8 cellular contexts compared by ENCODE assay signal in genomic region chr3:196942226-196942914, GRCh38. TPM values are rescaled to one million over a fixed set of nuclear protein-coding genes. Genes with fewer than 3 reads are reported as not detected.
DNase-seq lines count a peak whose midpoint lies in the region; ATAC-seq and TF ChIP-seq lines count a peak whose summit lies in the region.

NCBP2 (minus strand) TSS chr3:196942528; CDS start chr3:196942503, 25 bp downstream.

- peak within 1 kb of the TSS; percentile 96 to 100 for H3K27ac Mint-ChIP-seq in activated naive CD4-positive, alpha-beta T cell treated with anti-CD3 and anti-CD28 coated beads, Interleukin-2, amount 50 U/mL, for 72 hours

- peak; percentile 93 for TF ChIP-seq POLR2A in GM10847 (IDR thresholded peaks at IDR 0.05; ENCODE audit: extremely low read depth, insufficient read length)

- TF ChIP-seq CTCF in osteoblast (IDR thresholded peaks at IDR 0.05; ENCODE audit: extremely low read depth, low read depth, low read length) (peak; percentile 71), thoracic aorta (IDR thresholded peaks at IDR 0.05) (peak; percentile 46)

- H3K27me3 ChIP-seq in osteoblast (ENCODE audit: insufficient read depth, low read length) (no peaks in the 10 kb centered on the region), thoracic aorta (replicated peaks; ENCODE audit: insufficient read depth) (no peaks in the 10 kb centered on the region)

- H3K27ac ChIP-seq in osteoblast (ENCODE audit: low read depth, low read length), result peak within 1 kb of the TSS; percentile 98
- H3K27ac ChIP-seq in thoracic aorta, result peak within 1 kb of the TSS; percentile 78 to 91

- no peaks in the 10 kb centered on the region for H3K9me3 Mint-ChIP-seq in activated naive CD4-positive, alpha-beta T cell treated with anti-CD3 and anti-CD28 coated beads, Interleukin-2, amount 50 U/mL, for 72 hours

- H3K36me3 ChIP-seq in osteoblast (ENCODE audit: insufficient read depth, low read length), result peaks cover 24% of the 10 kb centered on the region
- peaks cover 13% of the 10 kb centered on the region for H3K36me3 ChIP-seq in thoracic aorta

- H2AFZ ChIP-seq in osteoblast (ENCODE audit: low read length), result peak within 1 kb of the TSS; percentile 97

- peak within 1 kb of the TSS; percentile 83 for H3K4me2 ChIP-seq in osteoblast (ENCODE audit: insufficient read depth, low read length)

- H3K4me1 ChIP-seq in osteoblast (ENCODE audit: insufficient read depth, low read length) (peaks cover 17% of the 10 kb centered on the region), thoracic aorta (ENCODE audit: control insufficient read depth in 1 of 2, low read depth in 2 of 2) (peaks cover 14 to 31% of the 10 kb centered on the region in 2 donors)

- H3K4me3 ChIP-seq in osteoblast (ENCODE audit: insufficient read depth, low read length) (peak within 1 kb of the TSS; percentile 99), thoracic aorta (peak within 1 kb of the TSS; percentile 76)

- H4K20me1 ChIP-seq in osteoblast (ENCODE audit: insufficient read depth, low read length), result peaks cover 5% of the 10 kb centered on the region

- H3K79me2 ChIP-seq in osteoblast (ENCODE audit: insufficient read depth, low read length), result peaks cover 58% of the 10 kb centered on the region

- H3K9me3 ChIP-seq in osteoblast (ENCODE audit: low read depth, low read length), result no peaks in the 10 kb centered on the region
- H3K9me3 ChIP-seq in thoracic aorta, result no peaks in the 10 kb centered on the region

- DNase-seq in NCI-H1092 (lab: John Stamatoyannopoulos, UW) (peak; percentile 97), glomerular visceral epithelial cell (ENCODE audit: extremely low spot score) (peak; percentile 97), osteoblast (ENCODE audit: insufficient read length, low spot score, missing footprints) (peak; percentile 98), thoracic aorta (ENCODE audit: low spot score) (peak; percentile 96)
- peak; percentile 99 for DNase-seq in activated naive CD4-positive, alpha-beta T cell treated with anti-CD3 and anti-CD28 coated beads, Interleukin-2, amount 50 U/mL, for 72 hours (ENCODE audit: low spot score in 2 of 2)

- ATAC-seq in HG02610 (IDR thresholded peaks at IDR 0.05; ENCODE audit: unreplicated experiment), result peak; percentile 93
- ATAC-seq in SK-N-SH treated with all-trans-retinoic acid at 6 μM for 48 hours, result peak; percentile 93
- peak; percentile 94 to 95 for ATAC-seq in activated naive CD4-positive, alpha-beta T cell treated with anti-CD3 and anti-CD28 coated beads, Interleukin-2, amount 50 U/mL, for 72 hours
- peak; percentile 91 for ATAC-seq in thoracic aorta (ENCODE audit: insufficient number of reproducible peaks, low FRiP score, low read depth)

- peaks cover 24 to 37% of the 10 kb centered on the region in 2 donors for H3K36me3 Mint-ChIP-seq in activated naive CD4-positive, alpha-beta T cell treated with anti-CD3 and anti-CD28 coated beads, Interleukin-2, amount 50 U/mL, for 72 hours

TF ChIP-seq in SK-N-SH treated with all-trans-retinoic acid at 6 μM for 48 hours, 23 proteins besides CTCF, POLR2A, EP300 and RAD21:
- no peak for TF ChIP-seq TOX (CRISPR knock-in tag; IDR thresholded peaks at IDR 0.05; ENCODE audit: borderline replicate concordance)
- TF ChIP-seq PATZ1 (CRISPR knock-in tag; IDR thresholded peaks at IDR 0.05; ENCODE audit: borderline replicate concordance), result no peak
- TF ChIP-seq ESRRG (CRISPR knock-in tag; IDR thresholded peaks at IDR 0.05), result no peak
- TF ChIP-seq PPARA (CRISPR knock-in tag; IDR thresholded peaks at IDR 0.05; ENCODE audit: borderline replicate concordance), result no peak
- TF ChIP-seq ZC3H10 (CRISPR knock-in tag; IDR thresholded peaks at IDR 0.05), result no peak
- TF ChIP-seq OSR1 (CRISPR knock-in tag; IDR thresholded peaks at IDR 0.05), result no peak
- TF ChIP-seq CSRNP3 (CRISPR knock-in tag; IDR thresholded peaks at IDR 0.05), result no peak
- TF ChIP-seq TSHZ2 (CRISPR knock-in tag; IDR thresholded peaks at IDR 0.05), result no peak
- no peak for TF ChIP-seq TCF4 (CRISPR knock-in tag; IDR thresholded peaks at IDR 0.05; ENCODE audit: borderline replicate concordance)
- TF ChIP-seq ZNF8 (CRISPR knock-in tag; IDR thresholded peaks at IDR 0.05), result no peak
- TF ChIP-seq BACH2 (CRISPR knock-in tag; IDR thresholded peaks at IDR 0.05; ENCODE audit: borderline replicate concordance), result no peak
- TF ChIP-seq CSDC2 (CRISPR knock-in tag; IDR thresholded peaks at IDR 0.05), result no peak
- no peak for TF ChIP-seq GLIS3 (CRISPR knock-in tag; IDR thresholded peaks at IDR 0.05)
- TF ChIP-seq ARNTL (CRISPR knock-in tag; IDR thresholded peaks at IDR 0.05; ENCODE audit: borderline replicate concordance, low read depth), result no peak
- TF ChIP-seq ZFP30 (CRISPR knock-in tag; IDR thresholded peaks at IDR 0.05), result no peak
- TF ChIP-seq ISL1 (CRISPR knock-in tag; IDR thresholded peaks at IDR 0.05), result no peak
- no peak for TF ChIP-seq ZFP3 (CRISPR knock-in tag; IDR thresholded peaks at IDR 0.05)
- TF ChIP-seq RARB (CRISPR knock-in tag; IDR thresholded peaks at IDR 0.05), result no peak

RNA-seq across cellular contexts. Expression of gene NCBP2, which starts in this region (rescaled TPM):
- total RNA-seq in activated naive CD4-positive, alpha-beta T cell treated with anti-CD3 and anti-CD28 coated beads, Interleukin-2, amount 50 U/mL, for 72 hours, result 10 to 100 TPM; 73.8 to 86.4 TPM
- total RNA-seq in osteoblast, result 43.1 and 43.9 TPM in 2 replicates
- 10 to 100 TPM; 26.5 to 44.1 TPM for total RNA-seq in thoracic aorta

Comparison
In these comparisons a context has a peak if more than half of its experiments do, and no peak if none do; other contexts are left out.
1. Peak in every context shown above with its lines: DNase-seq, ATAC-seq, H3K4me3 ChIP-seq and H3K27ac ChIP-seq.